ENCODE assay signal across 10 cellular contexts in the genomic region with DNA sequence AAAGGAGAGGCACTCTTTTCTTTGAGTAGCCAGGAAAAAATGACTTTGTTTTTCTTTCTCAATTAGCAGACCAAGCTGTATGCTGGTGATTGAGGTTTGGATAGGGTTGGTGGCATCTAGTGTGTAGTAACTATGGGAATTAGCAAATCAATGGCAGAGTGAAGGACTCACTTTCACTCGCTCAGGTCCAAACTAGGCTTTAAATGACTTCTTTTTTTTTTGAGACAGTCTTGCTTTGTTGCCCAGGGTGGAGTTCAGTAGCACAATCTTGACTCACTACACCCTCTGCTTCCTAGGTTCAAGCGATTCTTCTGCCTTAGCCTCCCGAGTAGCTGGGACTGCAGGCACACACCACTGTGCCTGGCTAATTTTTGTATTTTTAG. TPM values are rescaled to one million over a fixed set of nuclear protein-coding genes. Genes with fewer than 3 reads are reported as not detected.
DNase-seq lines count a peak whose midpoint lies in the region; ATAC-seq and TF ChIP-seq lines count a peak whose summit lies in the region.
"Had no signal": no experiment of that assay in that cellular context is flagged by ENCODE, and none has a peak within 500 bp of the region (broad histone marks: within the 10 kb centered on the region; RNA-seq: fewer than 3 reads in every experiment).

No MANE protein-coding gene starts in this region.

- H3K4me1 ChIP-seq in heart right ventricle, result no peaks in the 10 kb centered on the region
- no peaks in the 10 kb centered on the region for H3K4me1 ChIP-seq in effector memory CD4-positive, alpha-beta T cell (ENCODE audit: control insufficient read depth, insufficient read depth, low read length, poor library complexity, severe bottlenecking)
- H3K4me1 ChIP-seq: tibial nerve had no signal

- POLR2A ChIA-PET in activated CD4-positive, alpha-beta T cell treated with anti-CD3 and anti-CD28 coated beads, Interleukin-2, amount 10 ng/mL, durations not matched to agents 7 days and 5 days (lab: Charles Lee), result no interaction called here
- POLR2A ChIA-PET in WTC11 (lab: Charles Lee), result interaction anchor here (0.6 to 0.9 kb wide), 2 partner anchors 9 to 136 kb away, joined by 4 to 8 read pairs; no protein-coding TSS in a partner anchor

- H3K36me3 ChIP-seq in heart right ventricle, result peaks cover 0 to 48% (median 9%) of the 10 kb centered on the region in 9 donors
- H3K36me3 ChIP-seq in effector memory CD4-positive, alpha-beta T cell (ENCODE audit: control insufficient read depth, insufficient read depth, low read length), result peaks cover 2% of the 10 kb centered on the region

- no peaks in the 10 kb centered on the region for H3K27me3 ChIP-seq in heart right ventricle
- H3K27me3 ChIP-seq in effector memory CD4-positive, alpha-beta T cell (replicated peaks; ENCODE audit: control insufficient read depth, insufficient read depth, low read length, poor library complexity, severe bottlenecking), result no peaks in the 10 kb centered on the region
- H3K27me3 ChIP-seq: tibial nerve had no signal

- peak overlapping the region; percentile 81 for H3K27ac Mint-ChIP-seq in activated CD4-positive, alpha-beta T cell treated with anti-CD3 and anti-CD28 coated beads, Interleukin-2, amount 10 ng/mL, durations not matched to agents 7 days and 5 days
- peak overlapping the region; percentile 85 for H3K27ac Mint-ChIP-seq in WTC11

- CTCF ChIA-PET in activated CD4-positive, alpha-beta T cell treated with anti-CD3 and anti-CD28 coated beads, Interleukin-2, amount 10 ng/mL, durations not matched to agents 7 days and 5 days (lab: Charles Lee), result no interaction called here
- CTCF ChIA-PET in WTC11 (lab: Charles Lee), result interaction anchor here (0.9 kb wide), 1 partner anchor 156 kb away, joined by 4 read pairs; no protein-coding TSS in a partner anchor

- H3K36me3 Mint-ChIP-seq in activated CD4-positive, alpha-beta T cell treated with anti-CD3 and anti-CD28 coated beads, Interleukin-2, amount 10 ng/mL, durations not matched to agents 7 days and 5 days (ENCODE audit: low read depth), result peaks cover 37% of the 10 kb centered on the region
- H3K36me3 Mint-ChIP-seq in WTC11, result peaks cover 47% of the 10 kb centered on the region

- no peaks in the 10 kb centered on the region for H3K27me3 Mint-ChIP-seq in activated CD4-positive, alpha-beta T cell treated with anti-CD3 and anti-CD28 coated beads, Interleukin-2, amount 10 ng/mL, durations not matched to agents 7 days and 5 days
- no peaks in the 10 kb centered on the region for H3K27me3 Mint-ChIP-seq in WTC11 (ENCODE audit: low read depth)

- no peak overlapping the region for H3K4me3 ChIP-seq in heart right ventricle
- H3K4me3 ChIP-seq in effector memory CD4-positive, alpha-beta T cell (ENCODE audit: insufficient read depth, low read depth, low read length, poor library complexity, severe bottlenecking), result no peak overlapping the region
- H3K4me3 ChIP-seq: tibial nerve had no signal

- H3K27ac ChIP-seq in heart right ventricle, result no peak overlapping the region
- H3K27ac ChIP-seq in effector memory CD4-positive, alpha-beta T cell (ENCODE audit: insufficient read depth, low read length, poor library complexity, severe bottlenecking), result no peak overlapping the region
- H3K27ac ChIP-seq: tibial nerve had no signal

- intact Hi-C loops in heart right ventricle (cut with DNase I), result no loop called here

- peaks cover 0 to 26% (median 6%) of the 10 kb centered on the region in 11 donors for H3K9me3 ChIP-seq in heart right ventricle
- H3K9me3 ChIP-seq in effector memory CD4-positive, alpha-beta T cell (ENCODE audit: control insufficient read depth, low read length), result no peaks in the 10 kb centered on the region

- peaks cover 30% of the 10 kb centered on the region for H3K4me1 Mint-ChIP-seq in activated CD4-positive, alpha-beta T cell treated with anti-CD3 and anti-CD28 coated beads, Interleukin-2, amount 10 ng/mL, durations not matched to agents 7 days and 5 days
- H3K4me1 Mint-ChIP-seq in WTC11, result peaks cover 28% of the 10 kb centered on the region
- H3K4me1 Mint-ChIP-seq: neural crest cell had no signal

- H3K9me3 Mint-ChIP-seq in activated CD4-positive, alpha-beta T cell treated with anti-CD3 and anti-CD28 coated beads, Interleukin-2, amount 10 ng/mL, durations not matched to agents 7 days and 5 days, result peaks cover 10% of the 10 kb centered on the region
- H3K9me3 Mint-ChIP-seq in WTC11, result peaks cover 8% of the 10 kb centered on the region

- 94 to 95% methylated on average over 3 of the region's 3 CpGs for WGBS in heart right ventricle, 2 donors

- H3K4me3 Mint-ChIP-seq in activated CD4-positive, alpha-beta T cell treated with anti-CD3 and anti-CD28 coated beads, Interleukin-2, amount 10 ng/mL, durations not matched to agents 7 days and 5 days, result no peak overlapping the region
- no peak overlapping the region; the same call in 1 of the 2 replicates for H3K4me3 Mint-ChIP-seq in WTC11
- H3K4me3 Mint-ChIP-seq: neural crest cell had no signal

- peak; percentile 21 for ATAC-seq in HG02885 (IDR thresholded peaks at IDR 0.05; ENCODE audit: poor library complexity, unreplicated experiment)
- peak; percentile 79 for ATAC-seq in WTC11
- no peak for ATAC-seq in heart right ventricle

- DNase-seq in activated CD4-positive, alpha-beta T cell treated with anti-CD3 and anti-CD28 coated beads, Interleukin-2, amount 10 ng/mL, durations not matched to agents 7 days and 5 days, result no peak
- no peak for DNase-seq in activated CD4-positive, alpha-beta T cell treated with anti-CD3 and anti-CD28 coated beads, Interleukin-2, amount 50 U/mL, for 4 hours
- DNase-seq in WTC11 (ENCODE audit: low spot score), result no peak
- peak; percentile 30 for DNase-seq in renal cortical epithelial cell (ENCODE audit: low read depth)
- DNase-seq in heart right ventricle, result no peak
- DNase-seq in effector memory CD4-positive, alpha-beta T cell, result no peak
- no peak for DNase-seq in NCI-H446 treated with DMSO at 0.1 percent for 48 hours (lab: John Stamatoyannopoulos, UW)

- TF ChIP-seq CTCF in WTC11 (IDR thresholded peaks at IDR 0.05) (no peak), heart right ventricle (IDR thresholded peaks at IDR 0.05) (no peak)

TF ChIP-seq in WTC11, 78 proteins besides CTCF, POLR2A, EP300 and RAD21:
- TF ChIP-seq ZNF232 (CRISPR knock-in tag; IDR thresholded peaks at IDR 0.05) (no peak), IRF2 (CRISPR knock-in tag; IDR thresholded peaks at IDR 0.05; ENCODE audit: borderline replicate concordance, low read depth) (no peak), NR3C1 (CRISPR knock-in tag; conservative IDR thresholded peaks at IDR 0.05; ENCODE audit: low read depth) (no peak), EMX1 (CRISPR knock-in tag; IDR thresholded peaks at IDR 0.05) (no peak), PRRX2 (CRISPR knock-in tag; IDR thresholded peaks at IDR 0.05) (no peak), ZNF423 (CRISPR knock-in tag; IDR thresholded peaks at IDR 0.05) (no peak)
- TF ChIP-seq, protein P1, sequence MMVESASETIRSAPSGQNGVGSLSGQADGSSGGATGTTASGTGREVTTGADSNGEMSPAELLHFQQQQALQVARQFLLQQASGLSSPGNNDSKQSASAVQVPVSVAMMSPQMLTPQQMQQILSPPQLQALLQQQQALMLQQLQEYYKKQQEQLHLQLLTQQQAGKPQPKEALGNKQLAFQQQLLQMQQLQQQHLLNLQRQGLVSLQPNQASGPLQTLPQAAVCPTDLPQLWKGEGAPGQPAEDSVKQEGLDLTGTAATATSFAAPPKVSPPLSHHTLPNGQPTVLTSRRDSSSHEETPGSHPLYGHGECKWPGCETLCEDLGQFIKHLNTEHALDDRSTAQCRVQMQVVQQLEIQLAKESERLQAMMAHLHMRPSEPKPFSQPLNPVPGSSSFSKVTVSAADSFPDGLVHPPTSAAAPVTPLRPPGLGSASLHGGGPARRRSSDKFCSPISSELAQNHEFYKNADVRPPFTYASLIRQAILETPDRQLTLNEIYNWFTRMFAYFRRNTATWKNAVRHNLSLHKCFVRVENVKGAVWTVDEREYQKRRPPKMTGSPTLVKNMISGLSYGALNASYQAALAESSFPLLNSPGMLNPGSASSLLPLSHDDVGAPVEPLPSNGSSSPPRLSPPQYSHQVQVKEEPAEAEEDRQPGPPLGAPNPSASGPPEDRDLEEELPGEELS (CRISPR knock-in tag; IDR thresholded peaks at IDR 0.05), result no peak

RNA-seq across cellular contexts. Expression of a gene that starts 35.9 kb away (rescaled TPM):
- 10 to 100 TPM; 24.5 to 26.5 TPM for total RNA-seq in activated CD4-positive, alpha-beta T cell treated with anti-CD3 and anti-CD28 coated beads, Interleukin-2, amount 10 ng/mL, durations not matched to agents 7 days and 5 days
- total RNA-seq in WTC11 (2021) (79.1 to 90.6 TPM (median 87.4 TPM) in 3 replicates), renal cortical epithelial cell (150 and 167 TPM in 2 replicates), heart right ventricle (10 to 100 TPM in 9 of 10 donors, 1 to 10 TPM in 1; 9.7 to 21.0 (median 13.1) TPM)
- polyA plus RNA-seq in heart right ventricle, result 10 to 100 TPM in 1 of 2 donors, 1 to 10 TPM in 1; 6.5 to 17.1 TPM

Comparison
In these comparisons a context has a peak if more than half of its experiments do, and no peak if none do; other contexts are left out.
1. ATAC-seq: peak in HG02885 (single experiment) and WTC11 (single experiment); none in heart right ventricle (0 of 8).